6 cellular contexts compared by ENCODE assay signal in the genomic region with DNA sequence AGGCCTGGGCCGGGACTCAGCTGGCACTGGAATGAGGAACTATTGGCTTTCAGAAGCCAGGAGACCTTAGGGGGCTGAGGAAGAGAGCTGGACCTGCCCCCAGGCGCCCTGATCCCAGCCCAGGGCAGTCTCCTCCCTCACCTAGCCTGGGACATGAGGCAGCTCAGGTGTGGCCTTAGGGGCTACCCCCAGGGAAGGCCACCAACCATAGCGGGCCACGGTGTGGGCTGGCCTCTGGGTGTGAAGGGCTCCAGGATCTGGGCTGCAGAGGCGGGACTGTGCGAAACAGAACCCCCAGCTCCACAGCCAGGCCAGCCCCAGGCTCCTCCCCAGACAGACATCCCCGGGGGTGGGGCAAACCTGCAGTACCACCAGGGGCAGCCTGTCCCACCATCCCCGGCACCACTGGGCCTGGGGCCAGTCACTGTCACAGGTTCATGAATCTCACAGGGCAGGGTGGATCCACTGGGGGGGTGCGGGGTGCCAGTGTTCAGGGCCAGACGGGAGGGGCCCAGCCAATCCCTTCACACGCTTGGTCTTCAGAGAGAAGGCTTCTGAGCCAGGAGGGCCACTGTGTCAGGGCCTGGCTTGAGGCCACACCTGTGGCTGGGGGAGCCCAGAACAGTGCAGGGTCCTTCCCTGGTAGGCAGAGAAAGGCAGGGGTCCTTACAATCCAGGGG. TPM values are rescaled to one million over a fixed set of nuclear protein-coding genes. Genes with fewer than 3 reads are reported as not detected.
DNase-seq lines count a peak whose midpoint lies in the region; ATAC-seq, FAIRE-seq and TF ChIP-seq lines count a peak whose summit lies in the region.

No MANE protein-coding gene starts in this region.

- H2BK12ac ChIP-seq in H9 (ENCODE audit: insufficient read length, low read depth, low read length) (no peak overlapping the region), neuronal stem cell (ENCODE audit: low read length) (peak overlapping the region; percentile 46)

- WGBS in H9 (ENCODE audit: extremely low coverage, insufficient read length, low lambda C conversion rate), result no CpG with 5 or more reads among the region's 11 CpGs
- no CpG with 5 or more reads among the region's 11 CpGs for WGBS in neuronal stem cell (ENCODE audit: extremely low coverage in 2 of 2, insufficient read length in 2 of 2, insufficient replicate concordance in 1 of 2), 2 donors

- H2BK120ac ChIP-seq in H9 (ENCODE audit: low read depth, low read length, poor library complexity, severe bottlenecking) (no peak overlapping the region), neuronal stem cell (ENCODE audit: low read depth, low read length) (no peak overlapping the region)

- H2BK5ac ChIP-seq in H9 (ENCODE audit: insufficient read length, low read length), result no peak overlapping the region
- no peak overlapping the region for H2BK5ac ChIP-seq in neuronal stem cell (ENCODE audit: low read length)

- no peaks in the 10 kb centered on the region for H4K20me1 ChIP-seq in H9 (ENCODE audit: control insufficient read depth, insufficient read depth, insufficient read length)

- H3K9me3 Mint-ChIP-seq in H9, result no peaks in the 10 kb centered on the region
- H3K9me3 Mint-ChIP-seq in stimulated activated effector memory CD8-positive, alpha-beta T cell treated with anti-CD3 and anti-CD28 coated beads, Interleukin-12 subunit alpha, Interleukin-12 subunit beta, amount 100 ng/mL, for 72 hours, result no peaks in the 10 kb centered on the region

- H3K23ac ChIP-seq in H9 (ENCODE audit: insufficient read length, low read depth, low read length) (no peak overlapping the region), neuronal stem cell (ENCODE audit: low read depth, low read length, poor library complexity) (peak overlapping the region; percentile 68)

- H2AFZ ChIP-seq in H9 (ENCODE audit: low read length) (no peak overlapping the region), neuronal stem cell (ENCODE audit: low read length) (no peak overlapping the region)

- H3K79me1 ChIP-seq in H9 (ENCODE audit: insufficient read depth, low read depth, low read length, poor library complexity, severe bottlenecking) (no peaks in the 10 kb centered on the region), neuronal stem cell (ENCODE audit: low read depth, low read length) (peaks cover 57% of the 10 kb centered on the region)

- peaks cover 11% of the 10 kb centered on the region for H3K23me2 ChIP-seq in H9 (ENCODE audit: insufficient read length, low read depth, low read length, poor library complexity, severe bottlenecking)

- H4K5ac ChIP-seq in H9 (ENCODE audit: insufficient read length, low read depth, low read length), result no peak overlapping the region

- FAIRE-seq in bronchial epithelial cell (lab: Jason Lieb, UNC), result no peak

- peak; percentile 25; the same call in 2 of the 3 replicates for TF ChIP-seq CTCF in H9 (conservative IDR thresholded peaks at IDR 0.05)
- TF ChIP-seq CTCF in bronchial epithelial cell (IDR thresholded peaks at IDR 0.05; ENCODE audit: insufficient read depth, low read length, severe bottlenecking), result no peak

- H3K27me3 ChIP-seq in H9 (ENCODE audit: insufficient read depth, low read length) (no peaks in the 10 kb centered on the region), bronchial epithelial cell (ENCODE audit: control insufficient read depth, insufficient read depth, low read length) (no peaks in the 10 kb centered on the region), neuronal stem cell (ENCODE audit: control insufficient read depth in 3 of 3, insufficient read depth in 3 of 3, low read depth in 1 of 3, low read length in 3 of 3) (peaks cover 0 to 6% (median 0%) of the 10 kb centered on the region in 3 experiments)

- no peak overlapping the region for H3K27ac ChIP-seq in H9 (ENCODE audit: insufficient read length, low read depth, low read length)
- H3K27ac ChIP-seq in neuronal stem cell (replicated peaks; ENCODE audit: low read length), result no peak overlapping the region

- H3K14ac ChIP-seq in H9 (ENCODE audit: insufficient read depth, low read length) (peak overlapping the region; percentile 25; the same call in 1 of the 2 replicates), neuronal stem cell (ENCODE audit: low read length) (no peak overlapping the region)

- H4K8ac ChIP-seq in H9 (replicated peaks; ENCODE audit: insufficient read length, low read depth, low read length) (no peak overlapping the region), neuronal stem cell (ENCODE audit: low read depth, low read length) (no peak overlapping the region)

- H3K18ac ChIP-seq in H9 (ENCODE audit: insufficient read length, low read depth, low read length) (peak overlapping the region; percentile 34), neuronal stem cell (ENCODE audit: low read length) (peak overlapping the region; percentile 60)

- H3K9me3 ChIP-seq in H9 (ENCODE audit: control insufficient read depth, low read depth, low read length) (no peaks in the 10 kb centered on the region), neuronal stem cell (replicated peaks in 1 of 2; ENCODE audit: control insufficient read depth in 2 of 2, insufficient read depth in 1 of 2, low read depth in 1 of 2, low read length in 2 of 2) (no peaks in the 10 kb centered on the region)

- peak; percentile 77 for DNase-seq in H9
- DNase-seq in bronchial epithelial cell (ENCODE audit: low read depth), result peak; percentile 37
- DNase-seq in neuronal stem cell (ENCODE audit: low spot score), result no peak
- no peak for DNase-seq in stimulated activated effector memory CD8-positive, alpha-beta T cell treated with anti-CD3 and anti-CD28 coated beads, Interleukin-12 subunit alpha, Interleukin-12 subunit beta, amount 100 ng/mL, for 72 hours (ENCODE audit: low spot score in 2 of 2)
- no peak for DNase-seq in DMS79 treated with DMSO at 0.1 percent for 48 hours (lab: John Stamatoyannopoulos, UW)

- no peaks in the 10 kb centered on the region for H3K79me2 ChIP-seq in H9 (ENCODE audit: insufficient read depth, low read length)

- H2BK20ac ChIP-seq in H9 (ENCODE audit: low read depth, low read length, poor library complexity, severe bottlenecking), result no peak overlapping the region

- H3K27me3 Mint-ChIP-seq in H9 (ENCODE audit: low read depth), result peaks cover 5% of the 10 kb centered on the region

- no peak overlapping the region for H4K91ac ChIP-seq in H9 (ENCODE audit: insufficient read length, low read depth, low read length)
- no peak overlapping the region for H4K91ac ChIP-seq in neuronal stem cell (ENCODE audit: low read depth, low read length, poor library complexity)

- H3K4me3 ChIP-seq in bronchial epithelial cell (ENCODE audit: low read depth, low read length) (peak overlapping the region; percentile 21), neuronal stem cell (ENCODE audit: low read length in 2 of 2) (no peak overlapping the region)

- H3K36me3 ChIP-seq in bronchial epithelial cell (ENCODE audit: control insufficient read depth, insufficient read depth, low read length), result peaks cover 22% of the 10 kb centered on the region
- peaks cover 2 to 51% of the 10 kb centered on the region in 2 donors for H3K36me3 ChIP-seq in neuronal stem cell (replicated peaks in 1 of 2; ENCODE audit: control insufficient read depth in 2 of 2, insufficient read depth in 2 of 2, low read length in 2 of 2)

- H3K36me3 Mint-ChIP-seq in H9 (ENCODE audit: insufficient read depth in 1 of 3, low read depth in 3 of 3), result no peaks in the 10 kb centered on the region
- H3K36me3 Mint-ChIP-seq in stimulated activated effector memory CD8-positive, alpha-beta T cell treated with anti-CD3 and anti-CD28 coated beads, Interleukin-12 subunit alpha, Interleukin-12 subunit beta, amount 100 ng/mL, for 72 hours, result no peaks in the 10 kb centered on the region

- no peak overlapping the region for H3K9ac ChIP-seq in H9 (ENCODE audit: extremely low read depth, insufficient read length, low read length)
- peak overlapping the region; percentile 50 for H3K9ac ChIP-seq in neuronal stem cell (ENCODE audit: low read depth, low read length, poor library complexity)

- H3K56ac ChIP-seq in H9 (ENCODE audit: insufficient read length, low read depth, low read length), result no peak overlapping the region

- H3K4ac ChIP-seq in H9 (ENCODE audit: low read depth, low read length) (no peak overlapping the region), neuronal stem cell (ENCODE audit: low read length) (no peak overlapping the region)

- H3K4me3 Mint-ChIP-seq in H9, result peak overlapping the region in 1 of 2 experiments; percentile 41; a peak in 2 of 5 replicates
- H3K4me3 Mint-ChIP-seq in stimulated activated effector memory CD8-positive, alpha-beta T cell treated with anti-CD3 and anti-CD28 coated beads, Interleukin-12 subunit alpha, Interleukin-12 subunit beta, amount 100 ng/mL, for 72 hours, result no peak overlapping the region

- no peak overlapping the region for H2BK15ac ChIP-seq in H9 (ENCODE audit: low read depth, low read length)
- H2BK15ac ChIP-seq in neuronal stem cell (ENCODE audit: low read length), result no peak overlapping the region

- H3K27ac Mint-ChIP-seq in H9, result peak overlapping the region in 1 of 3 experiments; percentile 89; a peak in 3 of 7 replicates
- H3K27ac Mint-ChIP-seq in stimulated activated effector memory CD8-positive, alpha-beta T cell treated with anti-CD3 and anti-CD28 coated beads, Interleukin-12 subunit alpha, Interleukin-12 subunit beta, amount 100 ng/mL, for 72 hours, result no peak overlapping the region

- peaks cover 18 to 31% of the 10 kb centered on the region in 2 experiments for H3K4me1 Mint-ChIP-seq in H9
- peaks cover 17% of the 10 kb centered on the region for H3K4me1 Mint-ChIP-seq in stimulated activated effector memory CD8-positive, alpha-beta T cell treated with anti-CD3 and anti-CD28 coated beads, Interleukin-12 subunit alpha, Interleukin-12 subunit beta, amount 100 ng/mL, for 72 hours

- H3K4me2 ChIP-seq in H9 (ENCODE audit: insufficient read depth, insufficient read length, low read length) (no peak overlapping the region), neuronal stem cell (ENCODE audit: insufficient read depth, low read length, poor library complexity, severe bottlenecking) (no peak overlapping the region)

- no peak overlapping the region for H3T11ph ChIP-seq in H9 (ENCODE audit: low read length)

- no peak overlapping the region for H2AK5ac ChIP-seq in H9 (ENCODE audit: insufficient read length, low read length)
- H2AK5ac ChIP-seq in neuronal stem cell (ENCODE audit: low read depth, low read length), result peak overlapping the region; percentile 96

- no peaks in the 10 kb centered on the region; the same call in 1 of the 2 replicates for H3K4me1 ChIP-seq in H9 (ENCODE audit: insufficient read depth, low read length)
- peaks cover 36 to 39% of the 10 kb centered on the region in 2 donors for H3K4me1 ChIP-seq in neuronal stem cell (ENCODE audit: control insufficient read depth in 2 of 2, insufficient read depth in 1 of 2, low read depth in 1 of 2, low read length in 2 of 2)

- ATAC-seq in stimulated activated effector memory CD8-positive, alpha-beta T cell treated with anti-CD3 and anti-CD28 coated beads, Interleukin-12 subunit alpha, Interleukin-12 subunit beta, amount 100 ng/mL, for 72 hours, result no peak
- no peak for ATAC-seq in GM21786 (IDR thresholded peaks at IDR 0.05; ENCODE audit: unreplicated experiment)

RNA-seq across cellular contexts. Expression of a gene that starts 3.5 kb away (rescaled TPM):
- total RNA-seq in H9 (2021), result 84.4 and 87.6 TPM in 2 replicates
- 138 and 176 TPM in 2 replicates for total RNA-seq in bronchial epithelial cell
- polyA plus RNA-seq in neuronal stem cell (2013, experiment 1 of 2), result 71.0 TPM
- 69.8 TPM for polyA plus RNA-seq in neuronal stem cell (2013, experiment 2 of 2)

RNA-seq across cellular contexts. Expression of a gene that starts 22.8 kb away (rescaled TPM):
- 1.0 and 1.5 TPM in 2 replicates for total RNA-seq in H9 (2021)
- total RNA-seq in bronchial epithelial cell, result 1.1 and 1.8 TPM in 2 replicates
- polyA plus RNA-seq in neuronal stem cell (2013, experiment 1 of 2), result 12.7 TPM
- polyA plus RNA-seq in neuronal stem cell (2013, experiment 2 of 2), result 11.7 TPM

RNA-seq across cellular contexts. Expression of a gene that starts 33.8 kb away (rescaled TPM):
- total RNA-seq in H9 (2021) (1.5 and 2.1 TPM in 2 replicates), bronchial epithelial cell (3.4 and 9.0 TPM in 2 replicates)
- polyA plus RNA-seq in neuronal stem cell (2013, experiment 1 of 2), result 4.0 TPM
- 3.6 TPM for polyA plus RNA-seq in neuronal stem cell (2013, experiment 2 of 2)

RNA-seq across cellular contexts. Expression of a gene that starts 39.1 kb away (rescaled TPM):
- total RNA-seq in H9 (2021) (41.2 and 42.6 TPM in 2 replicates), bronchial epithelial cell (50.5 and 57.5 TPM in 2 replicates)
- 26.8 TPM for polyA plus RNA-seq in neuronal stem cell (2013, experiment 1 of 2)
- 24.9 TPM for polyA plus RNA-seq in neuronal stem cell (2013, experiment 2 of 2)

RNA-seq across cellular contexts. Expression of a gene that starts 42.5 kb away (rescaled TPM):
- 31.3 and 32.3 TPM in 2 replicates for total RNA-seq in H9 (2021)
- 12.4 and 14.1 TPM in 2 replicates for total RNA-seq in bronchial epithelial cell
- polyA plus RNA-seq in neuronal stem cell (2013, experiment 1 of 2), result 28.8 TPM
- polyA plus RNA-seq in neuronal stem cell (2013, experiment 2 of 2), result 28.1 TPM

Comparison
In these comparisons a context has a peak if more than half of its experiments do, and no peak if none do; other contexts are left out.
1. DNase-seq: peak in H9 (single experiment) and bronchial epithelial cell (single experiment); none in neuronal stem cell (single experiment), stimulated activated effector memory CD8-positive, alpha-beta T cell treated with anti-CD3 and anti-CD28 coated beads, Interleukin-12 subunit alpha, Interleukin-12 subunit beta, amount 100 ng/mL, for 72 hours (0 of 2) and DMS79 treated with DMSO at 0.1 percent for 48 hours (single experiment).